8 cellular contexts compared by ENCODE assay signal in the genomic region with DNA sequence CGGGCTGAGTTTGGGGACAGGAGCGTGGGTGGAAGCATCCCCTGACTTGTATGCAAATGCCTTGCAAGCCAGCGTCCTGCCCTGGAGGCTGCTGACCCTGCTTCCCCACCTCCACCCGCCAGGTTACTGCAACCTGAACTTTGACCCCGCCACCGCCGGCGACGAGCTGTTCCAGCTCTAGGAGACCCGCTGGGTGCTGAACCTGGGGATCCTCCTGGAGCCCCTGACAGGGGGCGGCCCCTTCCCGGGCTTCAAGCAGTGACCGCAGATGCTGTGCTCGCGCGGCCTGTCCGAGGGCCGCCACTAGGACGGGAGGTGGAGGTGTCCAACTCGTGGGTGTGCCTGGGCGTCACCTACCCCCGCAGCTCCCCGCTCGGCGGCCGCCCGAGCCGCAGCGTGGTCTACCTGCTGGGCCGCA. TPM values are rescaled to one million over a fixed set of nuclear protein-coding genes. Genes with fewer than 3 reads are reported as not detected.
DNase-seq lines count a peak whose midpoint lies in the region; ATAC-seq, FAIRE-seq and TF ChIP-seq lines count a peak whose summit lies in the region.

No MANE protein-coding gene starts in this region.

- no peak overlapping the region for H2AFZ ChIP-seq in H1 (ENCODE audit: low read length)

- DNase-seq in H1 (ENCODE audit: low read depth in 1 of 2, low spot score in 2 of 2), result no peak
- no peak for DNase-seq in natural killer cell treated with Interleukin-12 subunit alpha and Interleukin-12 subunit beta and Interleukin-15 and Interleukin-18, amount 100 ng/mL, for 72 hours (ENCODE audit: low spot score)
- no peak for DNase-seq in endothelial cell (ENCODE audit: low spot score)
- no peak for DNase-seq in 8988T

- H3K23ac ChIP-seq in H1 (ENCODE audit: insufficient read length), result no peak overlapping the region

- H3K18ac ChIP-seq in H1 (ENCODE audit: extremely low read depth, low read length), result no peak overlapping the region

- H3K4me2 ChIP-seq in BLaER1 (peak overlapping the region; percentile 80), H1 (ENCODE audit: insufficient read depth in 1 of 2, low read depth in 2 of 2, low read length in 2 of 2) (no peak overlapping the region)

- no peak overlapping the region; the same call in 1 of the 2 replicates for H2AK5ac ChIP-seq in H1 (ENCODE audit: low read depth, low read length)

- H4K91ac ChIP-seq in H1 (replicated peaks; ENCODE audit: insufficient read length, low read length), result peak overlapping the region; percentile 81

- H3K79me2 ChIP-seq in H1 (ENCODE audit: control insufficient read depth in 1 of 2, insufficient read depth in 2 of 2, low read length in 2 of 2), result no peaks in the 10 kb centered on the region

- no peaks in the 10 kb centered on the region for H3K23me2 ChIP-seq in H1 (ENCODE audit: low read depth, low read length)

- H3K9me3 ChIP-seq in BLaER1 (no peaks in the 10 kb centered on the region), H1 (ENCODE audit: insufficient read depth in 2 of 2, low read depth in 1 of 2, low read length in 1 of 2) (no peaks in the 10 kb centered on the region)

- H4K5ac ChIP-seq in H1 (ENCODE audit: insufficient read length, low read depth, low read length), result peak overlapping the region; percentile 26

- peak overlapping the region; percentile 81 for H3K4me3 Mint-ChIP-seq in natural killer cell treated with Interleukin-12 subunit alpha and Interleukin-12 subunit beta and Interleukin-15 and Interleukin-18, amount 100 ng/mL, for 72 hours
- H3K4me3 Mint-ChIP-seq in endothelial cell (ENCODE audit: unreplicated experiment), result no peak overlapping the region

- H3K27me3 Mint-ChIP-seq in natural killer cell treated with Interleukin-12 subunit alpha and Interleukin-12 subunit beta and Interleukin-15 and Interleukin-18, amount 100 ng/mL, for 72 hours, result no peaks in the 10 kb centered on the region
- peaks cover 2% of the 10 kb centered on the region for H3K27me3 Mint-ChIP-seq in endothelial cell (ENCODE audit: unreplicated experiment)

- no peak overlapping the region for H2BK120ac ChIP-seq in H1 (replicated peaks; ENCODE audit: low read depth, low read length)

- no peak for TF ChIP-seq POLR2A in H1 (IDR thresholded peaks at IDR 0.05; ENCODE audit: control extremely low read depth in 1 of 2, low read depth in 2 of 2, low read length in 2 of 2)

- H3K79me1 ChIP-seq in H1 (ENCODE audit: low read depth, low read length), result no peaks in the 10 kb centered on the region

- FAIRE-seq in H1 (lab: Jason Lieb, UNC), result no peak

- POLR2A ChIA-PET in H1 (lab: Charles Lee; ENCODE audit: partially characterized antibody), result interaction anchor here (1.1 to 4.4 kb wide), 3 partner anchors 10 to 41 kb away, joined by 3 to 25 read pairs (median 3); no protein-coding TSS in a partner anchor

- peak; percentile 4 for ATAC-seq in HG03280 (IDR thresholded peaks at IDR 0.05; ENCODE audit: unreplicated experiment)
- peak in 1 of 2 donors; percentile 2 for ATAC-seq in natural killer cell treated with Interleukin-12 subunit alpha and Interleukin-12 subunit beta and Interleukin-15 and Interleukin-18, amount 100 ng/mL, for 72 hours
- ATAC-seq in GM19324 (IDR thresholded peaks at IDR 0.05; ENCODE audit: low FRiP score, unreplicated experiment), result no peak
- no peak for ATAC-seq in GM21390 (IDR thresholded peaks at IDR 0.05; ENCODE audit: unreplicated experiment)

- H3K27ac Mint-ChIP-seq in natural killer cell treated with Interleukin-12 subunit alpha and Interleukin-12 subunit beta and Interleukin-15 and Interleukin-18, amount 100 ng/mL, for 72 hours, result peak overlapping the region in 1 of 2 donors; percentile 49
- H3K27ac Mint-ChIP-seq in endothelial cell (ENCODE audit: unreplicated experiment), result no peak overlapping the region

- peak overlapping the region; percentile 56; the same call in 1 of the 2 replicates for H2BK5ac ChIP-seq in H1 (ENCODE audit: low read depth, low read length)

- TF ChIP-seq CTCF in H1 (IDR thresholded peaks at IDR 0.05; ENCODE audit: control extremely low read depth in 1 of 3, insufficient read depth in 1 of 3, low read depth in 1 of 3, low read length in 3 of 3) (no peak), endothelial cell (IDR thresholded peaks at IDR 0.05; ENCODE audit: unreplicated experiment) (no peak)

- 80% methylated on average over 26 of the region's 30 CpGs; no CpG with 5 or more reads in 1 of the 2 experiments for WGBS in H1 (ENCODE audit: extremely low coverage in 1 of 2, insufficient coverage in 1 of 2, insufficient read length in 1 of 2, insufficient replicate concordance in 2 of 2, low coverage in 1 of 2, low lambda C conversion rate in 2 of 2, missing lambda C conversion rate in 1 of 2), 2 experiments

- no peak for TF ChIP-seq EP300 in H1 (IDR thresholded peaks at IDR 0.05; ENCODE audit: borderline replicate concordance in 1 of 2, low read depth in 2 of 2, low read length in 2 of 2)

- H3K27ac ChIP-seq in BLaER1, result no peak overlapping the region
- no peak overlapping the region for H3K27ac ChIP-seq in H1 (ENCODE audit: low read depth, low read length)

- H3K9me3 Mint-ChIP-seq in natural killer cell treated with Interleukin-12 subunit alpha and Interleukin-12 subunit beta and Interleukin-15 and Interleukin-18, amount 100 ng/mL, for 72 hours, result no peaks in the 10 kb centered on the region
- H3K9me3 Mint-ChIP-seq in endothelial cell (ENCODE audit: unreplicated experiment), result no peaks in the 10 kb centered on the region

- peak overlapping the region; percentile 80; the same call in 1 of the 2 replicates for H2BK12ac ChIP-seq in H1 (ENCODE audit: low read depth, low read length)

- H3K14ac ChIP-seq in H1 (ENCODE audit: insufficient read length), result no peak overlapping the region

- H3K4me3 ChIP-seq in BLaER1, result peak overlapping the region; percentile 57
- H3K4me3 ChIP-seq in H1 (ENCODE audit: extremely low read depth in 1 of 4, insufficient read depth in 2 of 4, low read depth in 3 of 4, low read length in 4 of 4), result no peak overlapping the region; a peak in 1 of 8 replicates

- CTCF ChIA-PET in H1 (lab: Charles Lee; ENCODE audit: partially characterized antibody), result interaction anchor here (0.8 to 7.6 kb wide), 9 partner anchors 10 to 43 kb away, joined by 3 to 45 read pairs (median 5); a partner anchor contains a TSS

- peaks cover 41% of the 10 kb centered on the region for H3K27me3 ChIP-seq in BLaER1
- no peaks in the 10 kb centered on the region for H3K27me3 ChIP-seq in H1 (replicated peaks in 1 of 4; ENCODE audit: control insufficient read depth in 3 of 4, extremely low read depth in 1 of 4, insufficient read depth in 3 of 4, low read length in 3 of 4)

- H3K9ac ChIP-seq in BLaER1 (no peak overlapping the region), H1 (replicated peaks in 1 of 4; ENCODE audit: extremely low read depth in 1 of 4, low read depth in 3 of 4, low read length in 3 of 4) (no peak overlapping the region)

- H3K4ac ChIP-seq in H1 (replicated peaks; ENCODE audit: insufficient read length, low read depth, low read length), result no peak overlapping the region

- H4K8ac ChIP-seq in H1 (ENCODE audit: extremely low read depth, insufficient read depth, low read length), result peak overlapping the region; percentile 5; the same call in 1 of the 2 replicates

- peak overlapping the region; percentile 97; the same call in 1 of the 2 replicates for H2BK15ac ChIP-seq in H1 (ENCODE audit: low read length)

- H4K20me1 ChIP-seq in BLaER1 (no peaks in the 10 kb centered on the region), H1 (replicated peaks in 1 of 2; ENCODE audit: control insufficient read depth in 1 of 2, insufficient read depth in 2 of 2, low read length in 2 of 2) (no peaks in the 10 kb centered on the region)

- H2BK20ac ChIP-seq in H1 (ENCODE audit: low read length), result no peak overlapping the region

- TF ChIP-seq RAD21 in H1 (IDR thresholded peaks at IDR 0.05 in 1 of 2, conservative IDR thresholded peaks at IDR 0.05 in 1 of 2; ENCODE audit: low read depth in 2 of 2, low read length in 2 of 2), result no peak

- peaks cover 0 to 4% of the 10 kb centered on the region in 2 donors for H3K4me1 Mint-ChIP-seq in natural killer cell treated with Interleukin-12 subunit alpha and Interleukin-12 subunit beta and Interleukin-15 and Interleukin-18, amount 100 ng/mL, for 72 hours (ENCODE audit: low read depth in 2 of 2)
- peaks cover 2% of the 10 kb centered on the region for H3K4me1 Mint-ChIP-seq in endothelial cell (ENCODE audit: unreplicated experiment)

- no peak overlapping the region for H3K56ac ChIP-seq in H1 (replicated peaks; ENCODE audit: insufficient read length, low read depth, low read length)

- peaks cover 32% of the 10 kb centered on the region for H3K4me1 ChIP-seq in BLaER1
- H3K4me1 ChIP-seq in H1 (replicated peaks in 1 of 4; ENCODE audit: control insufficient read depth in 3 of 4, insufficient read depth in 4 of 4, low read length in 3 of 4), result peaks cover 0 to 13% (median 5%) of the 10 kb centered on the region in 4 experiments; a peak in 4 of 7 replicates

- H3K36me3 ChIP-seq in BLaER1 (no peaks in the 10 kb centered on the region), H1 (ENCODE audit: control insufficient read depth in 2 of 4, insufficient read depth in 4 of 4, low read length in 3 of 4) (no peaks in the 10 kb centered on the region)

- no peaks in the 10 kb centered on the region for H3K36me3 Mint-ChIP-seq in natural killer cell treated with Interleukin-12 subunit alpha and Interleukin-12 subunit beta and Interleukin-15 and Interleukin-18, amount 100 ng/mL, for 72 hours
- H3K36me3 Mint-ChIP-seq in endothelial cell (ENCODE audit: low read depth, unreplicated experiment), result no peaks in the 10 kb centered on the region

RNA-seq across cellular contexts. Expression of a gene that starts 10.7 kb away (rescaled TPM):
- 16.6 and 17.1 TPM in 2 replicates for total RNA-seq in H1 (2021; fragmentation: NEBNext Ultra II Directional; extraction: Animal tissue kit (Norgen Biotek cat#: 25700))
- polyA plus RNA-seq in H1 (2011; rRNA removed), result 34.7 and 54.8 TPM in 2 replicates
- 28.9 TPM for polyA plus RNA-seq in H1 (2011; cell fraction: cytosol; rRNA removed)
- 82.9 TPM for polyA plus RNA-seq in H1 (2011; cell fraction: nucleus; rRNA removed)
- 14.3 to 26.5 TPM (median 20.8 TPM) in 4 replicates for polyA plus RNA-seq in H1 (2012, experiment 1 of 2)
- polyA plus RNA-seq in H1 (2012, experiment 2 of 2), result 12.9 TPM
- 22.7 TPM for polyA plus RNA-seq in H1 (2013, experiment 1 of 2)
- polyA plus RNA-seq in H1 (2013, experiment 2 of 2), result 21.6 TPM
- polyA minus RNA-seq in H1 (2011; rRNA and poly(A)+ RNA removed), result 15.2 and 17.8 TPM in 2 replicates
- polyA minus RNA-seq in H1 (2011; cell fraction: cytosol; rRNA and poly(A)+ RNA removed), result 11.3 TPM
- 24.1 TPM for polyA minus RNA-seq in H1 (2011; cell fraction: nucleus; rRNA and poly(A)+ RNA removed)
- total RNA-seq in natural killer cell treated with Interleukin-12 subunit alpha and Interleukin-12 subunit beta and Interleukin-15 and Interleukin-18, amount 100 ng/mL, for 72 hours, result 1 to 10 TPM; 4.6 TPM
- 50.9 TPM for total RNA-seq in endothelial cell (ENCODE audit: unreplicated experiment)

RNA-seq across cellular contexts. Expression of a gene that starts 30.1 kb away (rescaled TPM):
- 33.7 and 34.1 TPM in 2 replicates for total RNA-seq in H1 (2021; fragmentation: NEBNext Ultra II Directional; extraction: Animal tissue kit (Norgen Biotek cat#: 25700))
- 32.6 and 36.8 TPM in 2 replicates for polyA plus RNA-seq in H1 (2011; rRNA removed)
- 34.2 TPM for polyA plus RNA-seq in H1 (2011; cell fraction: cytosol; rRNA removed)
- 34.2 TPM for polyA plus RNA-seq in H1 (2011; cell fraction: nucleus; rRNA removed)
- polyA plus RNA-seq in H1 (2012, experiment 1 of 2), result 28.4 to 33.2 TPM (median 30.1 TPM) in 4 replicates
- polyA plus RNA-seq in H1 (2012, experiment 2 of 2), result 27.2 TPM
- polyA plus RNA-seq in H1 (2013, experiment 1 of 2), result 19.6 TPM
- polyA plus RNA-seq in H1 (2013, experiment 2 of 2), result 19.1 TPM
- 40.0 and 40.9 TPM in 2 replicates for polyA minus RNA-seq in H1 (2011; rRNA and poly(A)+ RNA removed)
- polyA minus RNA-seq in H1 (2011; cell fraction: cytosol; rRNA and poly(A)+ RNA removed), result 16.6 TPM
- polyA minus RNA-seq in H1 (2011; cell fraction: nucleus; rRNA and poly(A)+ RNA removed), result 13.5 TPM
- 10 to 100 TPM; 20.0 to 20.1 TPM for total RNA-seq in natural killer cell treated with Interleukin-12 subunit alpha and Interleukin-12 subunit beta and Interleukin-15 and Interleukin-18, amount 100 ng/mL, for 72 hours
- 33.5 TPM for total RNA-seq in endothelial cell (ENCODE audit: unreplicated experiment)

RNA-seq across cellular contexts. Expression of a gene that starts 30.3 kb away (rescaled TPM):
- total RNA-seq in H1 (2021; fragmentation: NEBNext Ultra II Directional; extraction: Animal tissue kit (Norgen Biotek cat#: 25700)), result 326 and 335 TPM in 2 replicates
- polyA plus RNA-seq in H1 (2011; rRNA removed), result 254 and 407 TPM in 2 replicates
- polyA plus RNA-seq in H1 (2011; cell fraction: cytosol; rRNA removed), result 359 TPM
- polyA plus RNA-seq in H1 (2011; cell fraction: nucleus; rRNA removed), result 101 TPM
- 445 to 644 TPM (median 486 TPM) in 4 replicates for polyA plus RNA-seq in H1 (2012, experiment 1 of 2)
- 293 TPM for polyA plus RNA-seq in H1 (2012, experiment 2 of 2)
- 532 TPM for polyA plus RNA-seq in H1 (2013, experiment 1 of 2)
- polyA plus RNA-seq in H1 (2013, experiment 2 of 2), result 533 TPM
- polyA minus RNA-seq in H1 (2011; rRNA and poly(A)+ RNA removed), result 160 and 164 TPM in 2 replicates
- polyA minus RNA-seq in H1 (2011; cell fraction: cytosol; rRNA and poly(A)+ RNA removed), result 92.8 TPM
- 69.1 TPM for polyA minus RNA-seq in H1 (2011; cell fraction: nucleus; rRNA and poly(A)+ RNA removed)
- total RNA-seq in natural killer cell treated with Interleukin-12 subunit alpha and Interleukin-12 subunit beta and Interleukin-15 and Interleukin-18, amount 100 ng/mL, for 72 hours, result 100 to 1,000 TPM; 153 to 187 TPM
- 179 TPM for total RNA-seq in endothelial cell (ENCODE audit: unreplicated experiment)

RNA-seq across cellular contexts. Expression of a gene that starts 32.7 kb away (rescaled TPM):
- 13.6 TPM in 2 replicates for total RNA-seq in H1 (2021; fragmentation: NEBNext Ultra II Directional; extraction: Animal tissue kit (Norgen Biotek cat#: 25700))
- 9.8 and 12.4 TPM in 2 replicates for polyA plus RNA-seq in H1 (2011; rRNA removed)
- 7.4 TPM for polyA plus RNA-seq in H1 (2011; cell fraction: cytosol; rRNA removed)
- polyA plus RNA-seq in H1 (2011; cell fraction: nucleus; rRNA removed), result 12.7 TPM
- polyA plus RNA-seq in H1 (2012, experiment 1 of 2), result 14.0 to 16.0 TPM (median 14.9 TPM) in 4 replicates
- polyA plus RNA-seq in H1 (2012, experiment 2 of 2), result 13.2 TPM
- 8.2 TPM for polyA plus RNA-seq in H1 (2013, experiment 1 of 2)
- 7.8 TPM for polyA plus RNA-seq in H1 (2013, experiment 2 of 2)
- polyA minus RNA-seq in H1 (2011; rRNA and poly(A)+ RNA removed), result 12.2 and 13.7 TPM in 2 replicates
- polyA minus RNA-seq in H1 (2011; cell fraction: cytosol; rRNA and poly(A)+ RNA removed), result 10.2 TPM
- 12.6 TPM for polyA minus RNA-seq in H1 (2011; cell fraction: nucleus; rRNA and poly(A)+ RNA removed)
- 10 to 100 TPM; 13.3 to 13.7 TPM for total RNA-seq in natural killer cell treated with Interleukin-12 subunit alpha and Interleukin-12 subunit beta and Interleukin-15 and Interleukin-18, amount 100 ng/mL, for 72 hours
- 43.4 TPM for total RNA-seq in endothelial cell (ENCODE audit: unreplicated experiment)

RNA-seq across cellular contexts. Expression of a gene that starts 54.5 kb away (rescaled TPM):
- total RNA-seq in H1 (2021; fragmentation: NEBNext Ultra II Directional; extraction: Animal tissue kit (Norgen Biotek cat#: 25700)), result 52.1 and 66.9 TPM in 2 replicates
- polyA plus RNA-seq in H1 (2011; rRNA removed), result 66.4 and 98.6 TPM in 2 replicates
- 92.6 TPM for polyA plus RNA-seq in H1 (2011; cell fraction: cytosol; rRNA removed)
- polyA plus RNA-seq in H1 (2011; cell fraction: nucleus; rRNA removed), result 145 TPM
- polyA plus RNA-seq in H1 (2012, experiment 1 of 2), result 38.9 to 77.9 TPM (median 68.7 TPM) in 4 replicates
- 57.5 TPM for polyA plus RNA-seq in H1 (2012, experiment 2 of 2)
- 69.7 TPM for polyA plus RNA-seq in H1 (2013, experiment 1 of 2)
- 60.6 TPM for polyA plus RNA-seq in H1 (2013, experiment 2 of 2)
- polyA minus RNA-seq in H1 (2011; rRNA and poly(A)+ RNA removed), result 12.1 and 14.9 TPM in 2 replicates
- polyA minus RNA-seq in H1 (2011; cell fraction: cytosol; rRNA and poly(A)+ RNA removed), result 16.7 TPM
- 44.4 TPM for polyA minus RNA-seq in H1 (2011; cell fraction: nucleus; rRNA and poly(A)+ RNA removed)
- 10 to 100 TPM; 76.9 to 87.9 TPM for total RNA-seq in natural killer cell treated with Interleukin-12 subunit alpha and Interleukin-12 subunit beta and Interleukin-15 and Interleukin-18, amount 100 ng/mL, for 72 hours
- 13.5 TPM for total RNA-seq in endothelial cell (ENCODE audit: unreplicated experiment)
